8 cellular contexts compared by ENCODE assay signal in genomic region chr16:4115209-4115940, GRCh38. TPM values are rescaled to one million over a fixed set of nuclear protein-coding genes. Genes with fewer than 3 reads are reported as not detected.
A peak's percentile ranks its signal among the peaks of the same experiment; 100 is the strongest.
DNase-seq lines count a peak whose midpoint lies in the region; ATAC-seq and TF ChIP-seq lines count a peak whose summit lies in the region.

No MANE protein-coding gene starts in this region.

- H3K27me3 Mint-ChIP-seq in HFFc6 (ENCODE audit: insufficient read depth) (no peaks in the 10 kb centered on the region), naive B cell (peaks cover 0 to 16% (median 0%) of the 10 kb centered on the region in 3 donors)

- DNase-seq in HFFc6 (peak; percentile 57), NCI-H460 (ENCODE audit: extremely low read depth, low read depth) (peak; percentile 32), activated T-cell treated with anti-CD3 and anti-CD28 coated beads for 48 hours (ENCODE audit: low read depth) (peak; percentile 47), esophagus muscularis mucosa (ENCODE audit: extremely low spot score) (no peak), naive B cell (peak; percentile 20), testis (peak; percentile 62), MM.1S (no peak)

- no CpG with 5 or more reads among the region's 73 CpGs for WGBS in esophagus muscularis mucosa
- 1% methylated on average over 33 of the region's 73 CpGs; no CpG with 5 or more reads in 1 of the 2 donors for WGBS in testis, 2 donors

- H3K9me3 ChIP-seq in DOHH2 (ENCODE audit: control insufficient read depth, insufficient read depth, low read length): no peaks in the 10 kb centered on the region
- H3K9me3 ChIP-seq in esophagus muscularis mucosa: no peaks in the 10 kb centered on the region
- H3K9me3 ChIP-seq in testis: no peaks in the 10 kb centered on the region
- H3K9me3 ChIP-seq in MM.1S (replicated peaks; ENCODE audit: insufficient read depth, low read length): no peaks in the 10 kb centered on the region

- TF ChIP-seq CTCF in DOHH2 (IDR thresholded peaks at IDR 0.05; ENCODE audit: low read depth, low read length, poor library complexity, severe bottlenecking) (no peak), HFFc6 (IDR thresholded peaks at IDR 0.05) (no peak), esophagus muscularis mucosa (IDR thresholded peaks at IDR 0.05) (no peak), testis (IDR thresholded peaks at IDR 0.05) (no peak), MM.1S (IDR thresholded peaks at IDR 0.05; ENCODE audit: low read length) (no peak)

- no peak overlapping the region for H2AFZ ChIP-seq in MM.1S (ENCODE audit: low read length)

- ATAC-seq in naive B cell (ENCODE audit: low read depth in 2 of 2): peak; percentile 50 to 52

- no peak overlapping the region for H3K9ac ChIP-seq in MM.1S (ENCODE audit: low read length)

- no peaks in the 10 kb centered on the region for H4K20me1 ChIP-seq in DOHH2 (ENCODE audit: control insufficient read depth, insufficient read depth, low read depth, low read length)
- H4K20me1 ChIP-seq in MM.1S (ENCODE audit: insufficient read depth, low read length): no peaks in the 10 kb centered on the region

- H3K9me2 ChIP-seq in DOHH2 (replicated peaks; ENCODE audit: control insufficient read depth, low read length) (no peaks in the 10 kb centered on the region), MM.1S (replicated peaks; ENCODE audit: insufficient read depth, low read length) (no peaks in the 10 kb centered on the region)

- no peaks in the 10 kb centered on the region for H3K36me3 ChIP-seq in DOHH2 (ENCODE audit: control insufficient read depth, low read length)
- H3K36me3 ChIP-seq in esophagus muscularis mucosa: peaks cover 0 to 3% (median 0%) of the 10 kb centered on the region in 4 donors
- H3K36me3 ChIP-seq in testis (ENCODE audit: low read depth, missing control alignments): no peaks in the 10 kb centered on the region
- H3K36me3 ChIP-seq in MM.1S (replicated peaks; ENCODE audit: insufficient read depth, low read length): no peaks in the 10 kb centered on the region

- H3K36me3 Mint-ChIP-seq in HFFc6 (ENCODE audit: low read depth): peaks cover 17% of the 10 kb centered on the region
- no peaks in the 10 kb centered on the region for H3K36me3 Mint-ChIP-seq in naive B cell

- H3K4me2 ChIP-seq in DOHH2 (ENCODE audit: low read length) (0 out of 2 replicates have a peak overlapping the region, but pooled peaks have one; percentile 33), MM.1S (ENCODE audit: low read depth, low read length) (no peak overlapping the region)

- H3K79me2 ChIP-seq in DOHH2 (ENCODE audit: control insufficient read depth, low read length) (no peaks in the 10 kb centered on the region), MM.1S (ENCODE audit: low read length) (no peaks in the 10 kb centered on the region)

- peak overlapping the region; percentile 91 for H3K4me3 Mint-ChIP-seq in HFFc6
- peak overlapping the region; percentile 72 to 90 (median 82) for H3K4me3 Mint-ChIP-seq in naive B cell

- H3F3A ChIP-seq in DOHH2 (ENCODE audit: control insufficient read depth, insufficient read depth): no peaks in the 10 kb centered on the region
- H3F3A ChIP-seq in MM.1S (ENCODE audit: insufficient read depth, low read length): no peaks in the 10 kb centered on the region

- no peaks in the 10 kb centered on the region for H3K9me3 Mint-ChIP-seq in HFFc6
- H3K9me3 Mint-ChIP-seq in naive B cell: no peaks in the 10 kb centered on the region

- peak overlapping the region; percentile 7; the same call in 1 of the 2 replicates for H3K4me3 ChIP-seq in DOHH2 (ENCODE audit: low read length)
- H3K4me3 ChIP-seq in esophagus muscularis mucosa: peak overlapping the region; percentile 82 to 94 (median 86)
- peak overlapping the region; percentile 67 to 78 for H3K4me3 ChIP-seq in testis
- no peak overlapping the region for H3K4me3 ChIP-seq in MM.1S (ENCODE audit: low read length)

- H3K27ac ChIP-seq in DOHH2 (ENCODE audit: low read depth, low read length): no peak overlapping the region
- H3K27ac ChIP-seq in esophagus muscularis mucosa (replicated peaks in 1 of 4): peak overlapping the region; percentile 80 to 88 (median 83)
- H3K27ac ChIP-seq in testis: peak overlapping the region; percentile 64 to 74
- H3K27ac ChIP-seq in MM.1S (ENCODE audit: low read length): no peak overlapping the region

- H3K27me3 ChIP-seq in DOHH2 (ENCODE audit: control insufficient read depth, low read length) (peaks cover 5% of the 10 kb centered on the region), esophagus muscularis mucosa (no peaks in the 10 kb centered on the region), testis (no peaks in the 10 kb centered on the region), MM.1S (replicated peaks; ENCODE audit: insufficient read depth, low read length) (peaks cover 24% of the 10 kb centered on the region)

- intact Hi-C loops in esophagus muscularis mucosa (cut with DNase I) (loop anchor here (5.0 to 10.0 kb wide), 4 partner anchors 61 to 137 kb away; no protein-coding TSS in a partner anchor), testis (cut with DNase I; ENCODE audit: low total_unique reads) (loop anchor here (10.0 kb wide), 1 partner anchor 139 kb away; no protein-coding TSS in a partner anchor)

- H3K4me1 Mint-ChIP-seq in HFFc6 (ENCODE audit: low read depth): peaks cover 50% of the 10 kb centered on the region
- peaks cover 15 to 34% (median 18%) of the 10 kb centered on the region in 3 donors for H3K4me1 Mint-ChIP-seq in naive B cell

- TF ChIP-seq POLR2A in esophagus muscularis mucosa (IDR thresholded peaks at IDR 0.05; ENCODE audit: low read depth) (no peak), testis (IDR thresholded peaks at IDR 0.05) (no peak)

- TF ChIP-seq EP300 in esophagus muscularis mucosa (IDR thresholded peaks at IDR 0.05): no peak

- H3K4me1 ChIP-seq in DOHH2 (ENCODE audit: control insufficient read depth, low read length) (peaks cover 5% of the 10 kb centered on the region; the same call in 1 of the 2 replicates), esophagus muscularis mucosa (peaks cover 37 to 62% (median 60%) of the 10 kb centered on the region in 4 donors), testis (peaks cover 21% of the 10 kb centered on the region), MM.1S (ENCODE audit: low read length) (no peaks in the 10 kb centered on the region)

- H3K27ac Mint-ChIP-seq in HFFc6 (no peak overlapping the region), naive B cell (peak overlapping the region in 1 of 6 donors; percentile 36)

RNA-seq across cellular contexts. Expression of gene ADCY9, which starts 0.9 kb away (rescaled TPM):
- total RNA-seq in HFFc6 (2021; fragmentation: NEBNext Ultra II Directional; extraction: Animal tissue kit (Norgen Biotek cat#: 25700)): 10 to 100 TPM; 20.8 to 24.8 (median 22.6) TPM
- 8.5 and 8.8 TPM in 2 replicates for total RNA-seq in NCI-H460 (2014; rRNA removed; shearing (Covaris generic))
- polyA plus RNA-seq in NCI-H460 (2014; cell fraction: nucleus; rRNA removed): 5.8 and 6.3 TPM in 2 replicates
- total RNA-seq in esophagus muscularis mucosa (10 to 100 TPM; 35.8 to 72.9 (median 55.7) TPM), testis (10 to 100 TPM; 52.8 to 77.2 TPM)
- polyA plus RNA-seq in naive B cell (ENCODE audit: low read depth in 6 of 6) (under 1 TPM; 0.08 to 0.91 (median 0.19) TPM), testis (ENCODE audit: insufficient read depth, low read depth, low replicate concordance) (19.0 TPM)

Comparison
In these comparisons a context has a peak if more than half of its experiments do, and no peak if none do; other contexts are left out.
1. H3K27ac ChIP-seq: peak in esophagus muscularis mucosa (4 of 4) and testis (2 of 2); none in DOHH2 (single experiment) and MM.1S (single experiment).
2. DNase-seq: peak in HFFc6 (single experiment), NCI-H460 (single experiment), activated T-cell treated with anti-CD3 and anti-CD28 coated beads for 48 hours (single experiment), naive B cell (single experiment) and testis (single experiment); none in esophagus muscularis mucosa (single experiment) and MM.1S (single experiment).